In genomic region chr5:21807953-21808352, GRCh38 we compare ENCODE assay signal across 16 cellular contexts.
DNase-seq lines count a peak whose midpoint lies in the region; ATAC-seq and TF ChIP-seq lines count a peak whose summit lies in the region.
"Had no signal": no experiment of that assay in that cellular context is flagged by ENCODE, and none has a peak within 500 bp of the region (broad histone marks: within the 10 kb centered on the region; RNA-seq: fewer than 3 reads in every experiment).

No MANE protein-coding gene starts in this region.

- H3K9ac ChIP-seq in neural progenitor cell = no peak overlapping the region
- H3K9ac ChIP-seq: KMS-11, SK-N-SH had no signal

- ATAC-seq in GM18502 (IDR thresholded peaks at IDR 0.05; ENCODE audit: poor library complexity, unreplicated experiment) = peak; percentile 51
- peak; percentile 53 for ATAC-seq in HG02981 (IDR thresholded peaks at IDR 0.05; ENCODE audit: unreplicated experiment)
- no peak for ATAC-seq in HG03439 (IDR thresholded peaks at IDR 0.05; ENCODE audit: unreplicated experiment)
- ATAC-seq: HCT116, left lung had no signal

- no peak overlapping the region for H3K27ac ChIP-seq in neural progenitor cell
- H3K27ac ChIP-seq: KMS-11, left lung had no signal

- no peak overlapping the region for H3K4me3 ChIP-seq in neural progenitor cell
- H3K4me3 ChIP-seq: left lung had no signal

- no peaks in the 10 kb centered on the region for H3K4me1 ChIP-seq in neural progenitor cell
- H3K4me1 ChIP-seq: left lung had no signal

- no peaks in the 10 kb centered on the region for H3K27me3 ChIP-seq in neural progenitor cell
- H3K27me3 ChIP-seq: left lung had no signal

- H3K4me3 Mint-ChIP-seq in neural progenitor cell = no peak overlapping the region

- H3K4me1 Mint-ChIP-seq in neural progenitor cell = peaks cover 17% of the 10 kb centered on the region

- H3K27ac Mint-ChIP-seq in neural progenitor cell = no peak overlapping the region

- H3K4me2 ChIP-seq in neural progenitor cell = no peak overlapping the region
- H3K4me2 ChIP-seq: KMS-11, SK-N-SH had no signal

- no peaks in the 10 kb centered on the region for H3K36me3 Mint-ChIP-seq in neural progenitor cell

- no peak overlapping the region for H2AFZ ChIP-seq in neural progenitor cell (replicated peaks)

- H3F3A ChIP-seq in neural progenitor cell (ENCODE audit: low read depth) = no peaks in the 10 kb centered on the region

- no peaks in the 10 kb centered on the region for H3K27me3 Mint-ChIP-seq in neural progenitor cell (ENCODE audit: insufficient read depth, low read depth)

- no peaks in the 10 kb centered on the region for H3K9me3 Mint-ChIP-seq in neural progenitor cell

- H4K20me1 ChIP-seq in neural progenitor cell (ENCODE audit: low read depth) = no peaks in the 10 kb centered on the region

- no peaks in the 10 kb centered on the region for H3K9me3 ChIP-seq in neural progenitor cell (ENCODE audit: low read depth)
- H3K9me3 ChIP-seq: left lung, SK-N-SH had no signal

- no peak for TF ChIP-seq CTCF in neural progenitor cell (IDR thresholded peaks at IDR 0.05)

- H3K36me3 ChIP-seq in neural progenitor cell = no peaks in the 10 kb centered on the region
- H3K36me3 ChIP-seq: left lung had no signal

- DNase-seq in RPMI7951 (ENCODE audit: low read depth) (peak; percentile 40), iris pigment epithelial cell (ENCODE audit: low read depth) (peak; percentile 64), neural progenitor cell (ENCODE audit: low spot score) (no peak)
- DNase-seq in effector CD8-positive, alpha-beta T cell (lab: John Stamatoyannopoulos, UW) = no peak
- DNase-seq: activated CD4-positive, CD25-positive, alpha-beta regulatory T cell; activated T-cell treated with anti-CD3 and anti-CD28 coated beads for 4 hours; amniotic stem cell; glutamatergic neuron; left lung; SK-N-SH; small intestine had no signal

- H3K79me2 ChIP-seq in neural progenitor cell (ENCODE audit: low read depth) = no peaks in the 10 kb centered on the region

Comparison
In these comparisons a context has a peak if more than half of its experiments do, and no peak if none do; other contexts are left out.
1. DNase-seq: peak in RPMI7951 (single experiment) and iris pigment epithelial cell (single experiment); none in neural progenitor cell (single experiment) and effector CD8-positive, alpha-beta T cell (single experiment).